In genomic region chr3:94784274-94784673, GRCh38 we compare ENCODE assay signal across 32 cellular contexts.
DNase-seq lines count a peak whose midpoint lies in the region; ATAC-seq, FAIRE-seq and TF ChIP-seq lines count a peak whose summit lies in the region.
"Had no signal": no experiment of that assay in that cellular context is flagged by ENCODE, and none has a peak within 500 bp of the region (broad histone marks: within the 10 kb centered on the region; RNA-seq: fewer than 3 reads in every experiment).

No MANE protein-coding gene starts in this region.

- no peak overlapping the region for H2BK20ac ChIP-seq in IMR-90 (ENCODE audit: low read depth, low read length)

- H3K4me3 ChIP-seq in HepG2 (replicated peaks in 1 of 3; ENCODE audit: insufficient read depth in 1 of 3, low read depth in 2 of 3, low read length in 3 of 3) (no peak overlapping the region), right lobe of liver (no peak overlapping the region), A549 (no peak overlapping the region), IMR-90 (ENCODE audit: insufficient read depth, low read depth, low read length) (no peak overlapping the region)
- H3K4me3 ChIP-seq: BLaER1; BLaER1 treated with 17β-estradiol and CSF1 and Interleukin-3, amounts not matched to agents 10 nM and 100 nM had no signal

- dilution Hi-C loops in IMR-90 (cut with HindIII; ENCODE audit: low sequenced_read_pairs, unreplicated experiment), result no loop called here

- H3K9me3 ChIP-seq in HepG2 (ENCODE audit: low read length), result no peaks in the 10 kb centered on the region
- H3K9me3 ChIP-seq in right lobe of liver, result no peaks in the 10 kb centered on the region
- no peaks in the 10 kb centered on the region for H3K9me3 ChIP-seq in A549
- no peaks in the 10 kb centered on the region for H3K9me3 ChIP-seq in IMR-90 (ENCODE audit: control insufficient read depth, insufficient read depth, low read length)
- H3K9me3 ChIP-seq: BE2C; BLaER1; BLaER1 treated with 17β-estradiol and CSF1 and Interleukin-3, amounts not matched to agents 10 nM and 100 nM; Caco-2 had no signal

- no peak for TF ChIP-seq EP300 in HepG2 (IDR thresholded peaks at IDR 0.05; ENCODE audit: low read depth in 2 of 2, low read length in 2 of 2)
- no peak for TF ChIP-seq EP300 in HepG2 (CRISPR knock-in tag; IDR thresholded peaks at IDR 0.05; ENCODE audit: borderline replicate concordance)
- TF ChIP-seq EP300 in A549 (IDR thresholded peaks at IDR 0.05), result no peak

- H4K8ac ChIP-seq in IMR-90 (ENCODE audit: low read depth in 2 of 2, low read length in 2 of 2), result no peak overlapping the region

- FAIRE-seq in HepG2 (lab: Jason Lieb, UNC), result no peak
- no peak for FAIRE-seq in A549 (lab: Jason Lieb, UNC)
- FAIRE-seq: A204.1, D721Med had no signal

- no peak overlapping the region for H2AFZ ChIP-seq in HepG2 (ENCODE audit: low read length)
- no peak overlapping the region for H2AFZ ChIP-seq in IMR-90 (replicated peaks; ENCODE audit: low read length, poor library complexity)

- BruUV-seq in HepG2 (replicated peaks; lab: Mats Ljungman, UMichigan) (no TSS peak), IMR-90 (replicated peaks; lab: Mats Ljungman, UMichigan) (no TSS peak)

- 13% methylated on average over 4 of the region's 4 CpGs for WGBS in HepG2 (ENCODE audit: low lambda C conversion rate)
- WGBS in right lobe of liver (ENCODE audit: insufficient coverage, low coverage, low lambda C conversion rate, missing lambda C conversion rate), result 57% methylated on average over 4 of the region's 4 CpGs
- 25% methylated on average over 4 of the region's 4 CpGs for WGBS in A549 (ENCODE audit: missing lambda C conversion rate)
- WGBS in IMR-90 (ENCODE audit: extremely low coverage in 2 of 2, insufficient read length in 1 of 2), 2 experiments, result no CpG with 5 or more reads among the region's 4 CpGs

- intact Hi-C loops in HepG2 (cut with micrococcal nuclease; ENCODE audit: unreplicated experiment), result no loop called here
- intact Hi-C loops in right lobe of liver (cut with DNase I), result no loop called here
- intact Hi-C loops in IMR-90 (cut with micrococcal nuclease), result no loop called here

- no peak overlapping the region for H3K23ac ChIP-seq in IMR-90 (ENCODE audit: low read depth, low read length)

- H3K9ac ChIP-seq in HepG2 (ENCODE audit: insufficient read depth, low read depth, low read length) (no peak overlapping the region), IMR-90 (ENCODE audit: low read depth, low read length) (no peak overlapping the region)
- H3K9ac ChIP-seq: BLaER1; BLaER1 treated with 17β-estradiol and CSF1 and Interleukin-3, amounts not matched to agents 10 nM and 100 nM had no signal

- H3K79me2 ChIP-seq in HepG2 (ENCODE audit: insufficient read depth, low read length), result no peaks in the 10 kb centered on the region

- H3K56ac ChIP-seq in IMR-90 (ENCODE audit: extremely low read depth, insufficient read depth, low read length), result no peak overlapping the region

- no peak for TF ChIP-seq RAD21 in HepG2 (CRISPR knock-in tag; IDR thresholded peaks at IDR 0.05)
- TF ChIP-seq RAD21 in A549 (conservative IDR thresholded peaks at IDR 0.05 in 1 of 2, IDR thresholded peaks at IDR 0.05 in 1 of 2), result no peak
- no peak for TF ChIP-seq RAD21 in IMR-90 (IDR thresholded peaks at IDR 0.05; ENCODE audit: low read length)

- DNase-seq in HepG2 (ENCODE audit: low spot score) (no peak), right lobe of liver (no peak), A549 (ENCODE audit: low read depth in 1 of 2, low spot score in 1 of 2) (no peak), IMR-90 (no peak), MV-4-11 (lab: John Stamatoyannopoulos, UW) (no peak), NCI-H2081 treated with DMSO at 0.1 percent for 48 hours (lab: John Stamatoyannopoulos, UW) (no peak)
- DNase-seq: 8988T; ACHN; AML-193; BE2C; C1 segment of cervical spinal cord; Caco-2; Calu3; CD4-positive, alpha-beta memory T cell; CD4-positive, alpha-beta T cell; CD4-positive, CD25-positive, alpha-beta regulatory T cell; CD8-positive, alpha-beta memory T cell; CD8-positive, alpha-beta T cell; COR-L47; DMS 273 treated with DMSO at 0.1 percent for 48 hours; DMS153; DMS53; DMS79; DMS79 treated with DMSO at 0.1 percent for 48 hours; DND-41; EL had no signal

- H3K27me3 ChIP-seq in HepG2 (ENCODE audit: control insufficient read depth in 1 of 2, insufficient read depth in 2 of 2, low read length in 2 of 2) (no peaks in the 10 kb centered on the region), right lobe of liver (no peaks in the 10 kb centered on the region), IMR-90 (ENCODE audit: control insufficient read depth, insufficient read depth, low read length) (no peaks in the 10 kb centered on the region)
- H3K27me3 ChIP-seq: BE2C; BLaER1; BLaER1 treated with 17β-estradiol and CSF1 and Interleukin-3, amounts not matched to agents 10 nM and 100 nM had no signal

- H2AK5ac ChIP-seq in IMR-90 (ENCODE audit: low read depth, low read length), result no peak overlapping the region

- no peak overlapping the region for H2BK15ac ChIP-seq in IMR-90 (ENCODE audit: low read depth, low read length)

- no peaks in the 10 kb centered on the region for H3K79me1 ChIP-seq in IMR-90 (ENCODE audit: low read depth in 1 of 2, low read length in 2 of 2)

- H3K4ac ChIP-seq in IMR-90 (ENCODE audit: low read depth, low read length), result no peak overlapping the region

- in situ Hi-C loops in HepG2 (cut with HindIII; ENCODE audit: extremely low pct_ligation_motif_present, low pct_unique_long_range_greater_than_20kb) (no loop called here), IMR-90 (cut with MboI; ENCODE audit: low sequenced_read_pairs) (no loop called here)

- no peaks in the 10 kb centered on the region for H3K36me3 ChIP-seq in HepG2 (replicated peaks in 1 of 2; ENCODE audit: control insufficient read depth in 1 of 2, insufficient read depth in 2 of 2, low read length in 2 of 2)
- H3K36me3 ChIP-seq in right lobe of liver, result no peaks in the 10 kb centered on the region
- no peaks in the 10 kb centered on the region for H3K36me3 ChIP-seq in IMR-90 (ENCODE audit: control insufficient read depth, insufficient read depth, low read length)
- H3K36me3 ChIP-seq: BE2C; BLaER1; BLaER1 treated with 17β-estradiol and CSF1 and Interleukin-3, amounts not matched to agents 10 nM and 100 nM had no signal

- H3K4me2 ChIP-seq in HepG2 (ENCODE audit: low read depth, low read length), result no peak overlapping the region
- no peak overlapping the region for H3K4me2 ChIP-seq in A549
- no peak overlapping the region for H3K4me2 ChIP-seq in IMR-90 (ENCODE audit: low read depth, low read length)
- H3K4me2 ChIP-seq: BLaER1; BLaER1 treated with 17β-estradiol and CSF1 and Interleukin-3, amounts not matched to agents 10 nM and 100 nM had no signal

- H3K4me1 ChIP-seq in HepG2 (ENCODE audit: insufficient read depth, low read length) (no peaks in the 10 kb centered on the region), right lobe of liver (no peaks in the 10 kb centered on the region), A549 (no peaks in the 10 kb centered on the region), IMR-90 (ENCODE audit: control insufficient read depth, insufficient read depth, low read length) (no peaks in the 10 kb centered on the region)
- H3K4me1 ChIP-seq: BE2C; BLaER1; BLaER1 treated with 17β-estradiol and CSF1 and Interleukin-3, amounts not matched to agents 10 nM and 100 nM; Caco-2 had no signal

- H3K18ac ChIP-seq in IMR-90 (ENCODE audit: low read depth, low read length), result no peak overlapping the region

- H2BK120ac ChIP-seq in IMR-90 (ENCODE audit: low read depth, low read length), result no peak overlapping the region

- H3K27ac ChIP-seq in HepG2 (ENCODE audit: extremely low read length, insufficient read depth, low read length) (no peak overlapping the region), right lobe of liver (no peak overlapping the region), A549 (no peak overlapping the region), IMR-90 (ENCODE audit: insufficient read depth, low read length) (no peak overlapping the region)
- H3K27ac ChIP-seq: 22Rv1; BLaER1; BLaER1 treated with 17β-estradiol and CSF1 and Interleukin-3, amounts not matched to agents 10 nM and 100 nM; C4-2B had no signal

- H3K9me1 ChIP-seq in IMR-90 (ENCODE audit: insufficient read depth, low read length), result no peaks in the 10 kb centered on the region

- POLR2A ChIA-PET in HepG2 (lab: Yijun Ruan, JAX) (no interaction called here), A549 (lab: Yijun Ruan, JAX) (no interaction called here), IMR-90 (lab: Charles Lee; ENCODE audit: unreplicated experiment) (no interaction called here)

- no peak overlapping the region for H3K14ac ChIP-seq in IMR-90 (replicated peaks; ENCODE audit: low read depth, low read length)

- H4K91ac ChIP-seq in IMR-90 (ENCODE audit: insufficient read depth, low read depth, low read length), result no peak overlapping the region

- H2AK9ac ChIP-seq in IMR-90 (replicated peaks; ENCODE audit: low read depth, low read length, poor library complexity), result no peak overlapping the region

- H4K20me1 ChIP-seq in HepG2 (ENCODE audit: insufficient read depth, low read length) (no peaks in the 10 kb centered on the region), IMR-90 (ENCODE audit: insufficient read depth, low read length) (no peaks in the 10 kb centered on the region)
- H4K20me1 ChIP-seq: BLaER1; BLaER1 treated with 17β-estradiol and CSF1 and Interleukin-3, amounts not matched to agents 10 nM and 100 nM had no signal

- CTCF ChIA-PET in HepG2 (lab: Yijun Ruan, JAX; ENCODE audit: low intra/inter-chr PET ratio, low total read pairs) (no interaction called here), A549 (lab: Yijun Ruan, JAX) (no interaction called here), IMR-90 (lab: Yijun Ruan, JAX) (no interaction called here)

- TF ChIP-seq POLR2A in HepG2 (IDR thresholded peaks at IDR 0.05; ENCODE audit: insufficient read depth in 1 of 2, low read depth in 2 of 2, low read length in 2 of 2) (no peak), right lobe of liver (IDR thresholded peaks at IDR 0.05) (no peak), A549 (IDR thresholded peaks at IDR 0.05; ENCODE audit: low read length) (no peak), IMR-90 (IDR thresholded peaks at IDR 0.05; ENCODE audit: low read depth, low read length) (no peak)

- TF ChIP-seq CTCF in HepG2 (CRISPR knock-in tag; IDR thresholded peaks at IDR 0.05), result no peak
- no peak for TF ChIP-seq CTCF in right lobe of liver (IDR thresholded peaks at IDR 0.05)
- TF ChIP-seq CTCF in A549 (IDR thresholded peaks at IDR 0.05), result no peak
- no peak for TF ChIP-seq CTCF in IMR-90 (conservative IDR thresholded peaks at IDR 0.05; ENCODE audit: low read depth, low read length)

- H4K5ac ChIP-seq in IMR-90 (ENCODE audit: low read depth, low read length), result no peak overlapping the region

- ATAC-seq in HepG2, result no peak
- ATAC-seq in right lobe of liver, result no peak
- ATAC-seq in A549, result no peak
- ATAC-seq in IMR-90 (ENCODE audit: low read depth), result no peak
- ATAC-seq: CD8-positive, alpha-beta T cell had no signal

- no peak overlapping the region for H2BK5ac ChIP-seq in IMR-90 (ENCODE audit: low read depth, low read length, poor library complexity, severe bottlenecking)

TF ChIP-seq in HepG2, 621 proteins besides CTCF, POLR2A, EP300 and RAD21 (continues in another document):
- peak; percentile 32; the same call in 1 of the 2 replicates for TF ChIP-seq MAFF (IDR thresholded peaks at IDR 0.05; ENCODE audit: low read depth, low read length)

TF ChIP-seq in A549, 52 proteins besides CTCF, POLR2A, EP300 and RAD21 (continues in another document):
- TF ChIP-seq RARB (CRISPR knock-in tag; IDR thresholded peaks at IDR 0.05), result no peak

TF ChIP-seq in IMR-90, 13 proteins besides CTCF, POLR2A, EP300 and RAD21 (continues in another document):
- no peak for TF ChIP-seq FOS (IDR thresholded peaks at IDR 0.05; ENCODE audit: low read depth, low read length)
